Comparison of ENCODE assay signal across 8 cellular contexts in genomic region chr12:118357327-118358007, GRCh38. TPM values are rescaled to one million over a fixed set of nuclear protein-coding genes. Genes with fewer than 3 reads are reported as not detected.
DNase-seq lines count a peak whose midpoint lies in the region; ATAC-seq and TF ChIP-seq lines count a peak whose summit lies in the region.

No MANE protein-coding gene starts in this region.

- ATAC-seq in activated CD4-positive, CD25-positive, alpha-beta regulatory T cell treated with anti-CD3 and anti-CD28 coated beads, Interleukin-2, amount 50 U/mL, for 24 hours, result peak; percentile 68 to 73
- peak; percentile 44 for ATAC-seq in HG02938 (IDR thresholded peaks at IDR 0.05; ENCODE audit: unreplicated experiment)

- TF ChIP-seq POLR2A in Peyer's patch (IDR thresholded peaks at IDR 0.05), result no peak

- no peaks in the 10 kb centered on the region for H3K9me3 ChIP-seq in Peyer's patch

- H3K27me3 ChIP-seq in Peyer's patch, result no peaks in the 10 kb centered on the region

- TF ChIP-seq CTCF in Peyer's patch (IDR thresholded peaks at IDR 0.05), result peak in 1 of 6 experiments; percentile 17

- DNase-seq in activated CD4-positive, CD25-positive, alpha-beta regulatory T cell treated with anti-CD3 and anti-CD28 coated beads, Interleukin-2, amount 50 U/mL, for 72 hours, result no peak
- peak in 2 of 3 donors; percentile 64 to 76 for DNase-seq in Peyer's patch
- peak; percentile 48 for DNase-seq in amniotic epithelial cell (ENCODE audit: low read depth)
- peak; percentile 55 for DNase-seq in iris pigment epithelial cell (ENCODE audit: low read depth)
- DNase-seq in stimulated activated naive CD4-positive, alpha-beta T cell (lab: John Stamatoyannopoulos, UW), result peak in 4 of 6 experiments; percentile 38 to 69 (median 52)
- no peak for DNase-seq in NCI-H446 treated with DMSO at 0.1 percent for 48 hours (lab: John Stamatoyannopoulos, UW)

- H3K27ac ChIP-seq in Peyer's patch, result peak overlapping the region; percentile 2 to 72 (median 37)

- peaks cover 0 to 30% (median 7%) of the 10 kb centered on the region in 4 donors for H3K4me1 ChIP-seq in Peyer's patch

- H3K36me3 ChIP-seq in Peyer's patch, result no peaks in the 10 kb centered on the region

- peak overlapping the region in 1 of 4 donors; percentile 3 for H3K4me3 ChIP-seq in Peyer's patch

RNA-seq across cellular contexts. Expression of gene TAOK3, which starts 15.2 kb away (rescaled TPM):
- 100 to 1,000 TPM in 1 of 4 donors, 10 to 100 TPM in 3; 91.2 to 111 (median 93.2) TPM for total RNA-seq in Peyer's patch

RNA-seq across cellular contexts. Expression of gene SUDS3, which starts 18.9 kb away (rescaled TPM):
- total RNA-seq in Peyer's patch, result 10 to 100 TPM; 39.2 to 86.7 (median 66.1) TPM

Comparison
In these comparisons a context has a peak if more than half of its experiments do, and no peak if none do; other contexts are left out.
1. DNase-seq: peak in Peyer's patch (2 of 3), amniotic epithelial cell (single experiment), iris pigment epithelial cell (single experiment) and stimulated activated naive CD4-positive, alpha-beta T cell (4 of 6); none in activated CD4-positive, CD25-positive, alpha-beta regulatory T cell treated with anti-CD3 and anti-CD28 coated beads, Interleukin-2, amount 50 U/mL, for 72 hours (single experiment) and NCI-H446 treated with DMSO at 0.1 percent for 48 hours (single experiment).